ENCODE assay signal across 8 cellular contexts in genomic region chr11:694563-695331, GRCh38. TPM values are rescaled to one million over a fixed set of nuclear protein-coding genes. Genes with fewer than 3 reads are reported as not detected.
DNase-seq lines count a peak whose midpoint lies in the region; ATAC-seq and TF ChIP-seq lines count a peak whose summit lies in the region.

A gene with protein sequence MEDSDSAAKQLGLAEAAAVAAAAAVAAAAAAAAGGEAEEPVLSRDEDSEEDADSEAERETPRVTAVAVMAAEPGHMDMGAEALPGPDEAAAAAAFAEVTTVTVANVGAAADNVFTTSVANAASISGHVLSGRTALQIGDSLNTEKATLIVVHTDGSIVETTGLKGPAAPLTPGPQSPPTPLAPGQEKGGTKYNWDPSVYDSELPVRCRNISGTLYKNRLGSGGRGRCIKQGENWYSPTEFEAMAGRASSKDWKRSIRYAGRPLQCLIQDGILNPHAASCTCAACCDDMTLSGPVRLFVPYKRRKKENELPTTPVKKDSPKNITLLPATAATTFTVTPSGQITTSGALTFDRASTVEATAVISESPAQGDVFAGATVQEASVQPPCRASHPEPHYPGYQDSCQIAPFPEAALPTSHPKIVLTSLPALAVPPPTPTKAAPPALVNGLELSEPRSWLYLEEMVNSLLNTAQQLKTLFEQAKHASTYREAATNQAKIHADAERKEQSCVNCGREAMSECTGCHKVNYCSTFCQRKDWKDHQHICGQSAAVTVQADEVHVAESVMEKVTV (minus strand): TSS chr11:695222. CDS start chr11:695047, 175 bp downstream.

- no peaks in the 10 kb centered on the region for H3K9me3 ChIP-seq in DND-41 (ENCODE audit: insufficient read depth, low read length, severe bottlenecking)
- no peaks in the 10 kb centered on the region for H3K9me3 ChIP-seq in Karpas-422 (ENCODE audit: low read length)

- H2AFZ ChIP-seq in DND-41 (ENCODE audit: low read depth, low read length), result peak within 1 kb of the TSS; percentile 96
- peak within 1 kb of the TSS; percentile 97; the same call in 1 of the 2 replicates for H2AFZ ChIP-seq in Karpas-422 (ENCODE audit: low read length)

- H3K27ac Mint-ChIP-seq in naive B cell, result peak within 1 kb of the TSS; percentile 94 to 98 (median 96)
- H3K27ac Mint-ChIP-seq in stimulated activated memory B cell treated with anti-CD40 and anti-IgM and Interleukin-4, amounts not matched to agents 10 μg/mL and 1 μg/mL and 100 μg/mL, for 72 hours, result peak within 1 kb of the TSS; percentile 100

- peaks cover 30 to 45% (median 40%) of the 10 kb centered on the region in 3 donors for H3K4me1 Mint-ChIP-seq in naive B cell
- peaks cover 52% of the 10 kb centered on the region for H3K4me1 Mint-ChIP-seq in stimulated activated memory B cell treated with anti-CD40 and anti-IgM and Interleukin-4, amounts not matched to agents 10 μg/mL and 1 μg/mL and 100 μg/mL, for 72 hours

- peaks cover 78% of the 10 kb centered on the region for H3K79me2 ChIP-seq in DND-41 (ENCODE audit: insufficient read depth, low read length)
- peaks cover 37% of the 10 kb centered on the region for H3K79me2 ChIP-seq in Karpas-422 (ENCODE audit: low read length)

- TF ChIP-seq CTCF in DND-41 (IDR thresholded peaks at IDR 0.05; ENCODE audit: borderline replicate concordance, extremely low read depth, low read length, poor library complexity, severe bottlenecking), result no peak

- H3K4me2 ChIP-seq in DND-41 (ENCODE audit: insufficient read depth, low read length), result peak within 1 kb of the TSS; percentile 97
- H3K4me2 ChIP-seq in Karpas-422 (ENCODE audit: low read depth, low read length, poor library complexity, severe bottlenecking), result peak within 1 kb of the TSS; percentile 78

- H3K9me2 ChIP-seq in Karpas-422 (replicated peaks; ENCODE audit: insufficient read depth, low read length), result no peaks in the 10 kb centered on the region

- H3K9ac ChIP-seq in DND-41 (ENCODE audit: low read depth, low read length), result peak within 1 kb of the TSS; percentile 93
- H3K9ac ChIP-seq in Karpas-422 (ENCODE audit: low read length), result peak within 1 kb of the TSS; percentile 90

- peaks cover 46% of the 10 kb centered on the region for H3K4me1 ChIP-seq in DND-41 (ENCODE audit: insufficient read depth, low read length)
- H3K4me1 ChIP-seq in Karpas-422 (ENCODE audit: low read length), result peaks cover 40% of the 10 kb centered on the region

- H3K4me3 Mint-ChIP-seq in naive B cell, result peak within 1 kb of the TSS; percentile 91 to 98 (median 94)
- peak within 1 kb of the TSS; percentile 92 for H3K4me3 Mint-ChIP-seq in stimulated activated memory B cell treated with anti-CD40 and anti-IgM and Interleukin-4, amounts not matched to agents 10 μg/mL and 1 μg/mL and 100 μg/mL, for 72 hours

- ATAC-seq in DND-41 (ENCODE audit: insufficient read depth, low read depth) (peak; percentile 87), GM21825 (IDR thresholded peaks at IDR 0.05; ENCODE audit: unreplicated experiment) (peak; percentile 75), naive B cell (ENCODE audit: low read depth in 2 of 2) (peak; percentile 72 to 74)
- peak; percentile 90 for ATAC-seq in stimulated activated memory B cell treated with anti-CD40 and anti-IgM and Interleukin-4, amounts not matched to agents 10 μg/mL and 1 μg/mL and 100 μg/mL, for 72 hours

- peak within 1 kb of the TSS; percentile 95 to 96 for H3K4me3 ChIP-seq in DND-41 (ENCODE audit: low read depth in 1 of 2, low read length in 2 of 2)
- peak within 1 kb of the TSS; percentile 84 for H3K4me3 ChIP-seq in Karpas-422 (ENCODE audit: low read length)

- H3K27ac ChIP-seq in DND-41 (ENCODE audit: low read length) (peak within 1 kb of the TSS; percentile 97), Karpas-422 (ENCODE audit: low read length) (peak within 1 kb of the TSS; percentile 96)

- H3K27me3 Mint-ChIP-seq in naive B cell, result no peaks in the 10 kb centered on the region
- no peaks in the 10 kb centered on the region for H3K27me3 Mint-ChIP-seq in stimulated activated memory B cell treated with anti-CD40 and anti-IgM and Interleukin-4, amounts not matched to agents 10 μg/mL and 1 μg/mL and 100 μg/mL, for 72 hours

- H3K9me3 Mint-ChIP-seq in naive B cell, result no peaks in the 10 kb centered on the region
- H3K9me3 Mint-ChIP-seq in stimulated activated memory B cell treated with anti-CD40 and anti-IgM and Interleukin-4, amounts not matched to agents 10 μg/mL and 1 μg/mL and 100 μg/mL, for 72 hours, result no peaks in the 10 kb centered on the region

- H3K36me3 ChIP-seq in DND-41 (ENCODE audit: insufficient read depth, low read length), result peaks cover 25% of the 10 kb centered on the region
- no peaks in the 10 kb centered on the region for H3K36me3 ChIP-seq in Karpas-422 (ENCODE audit: insufficient read depth, low read length)

- peak; percentile 99 for DNase-seq in DND-41
- peak; percentile 99 for DNase-seq in Karpas-422
- DNase-seq in RKO (ENCODE audit: low spot score), result peak; percentile 96
- peak; percentile 98 to 99 for DNase-seq in activated T-helper 1 cell treated with anti-CD3 and anti-CD28 coated beads, Interleukin-2, amount 50 U/mL, for 16 hours (ENCODE audit: low read depth in 1 of 2, low spot score in 1 of 2)
- peak; percentile 96 for DNase-seq in fibroblast of gingiva (ENCODE audit: low read depth)
- peak; percentile 100 for DNase-seq in naive B cell

- no peaks in the 10 kb centered on the region for H3K36me3 Mint-ChIP-seq in naive B cell
- no peaks in the 10 kb centered on the region for H3K36me3 Mint-ChIP-seq in stimulated activated memory B cell treated with anti-CD40 and anti-IgM and Interleukin-4, amounts not matched to agents 10 μg/mL and 1 μg/mL and 100 μg/mL, for 72 hours

- H3K27me3 ChIP-seq in DND-41 (ENCODE audit: insufficient read depth, low read length, poor library complexity), result no peaks in the 10 kb centered on the region
- no peaks in the 10 kb centered on the region for H3K27me3 ChIP-seq in Karpas-422 (ENCODE audit: low read length)

- H4K20me1 ChIP-seq in DND-41 (ENCODE audit: insufficient read depth, low read length), result peaks cover 32% of the 10 kb centered on the region
- H4K20me1 ChIP-seq in Karpas-422 (ENCODE audit: insufficient read depth, low read depth, low read length), result 0 out of 2 replicates have a peak, but pooled peaks cover 7% of the 10 kb centered on the region

RNA-seq across cellular contexts. Expression of the gene that starts here (rescaled TPM):
- 35.9 and 57.3 TPM in 2 replicates for total RNA-seq in Karpas-422 (2014; rRNA removed; shearing (Covaris generic); ENCODE audit: low replicate concordance)
- 10 to 100 TPM; 16.7 to 39.8 (median 24.7) TPM for polyA plus RNA-seq in naive B cell (ENCODE audit: low read depth in 6 of 6)

Comparison
In these comparisons a context has a peak if more than half of its experiments do, and no peak if none do; other contexts are left out.
1. Peak in every context shown above with its lines: DNase-seq, ATAC-seq, H3K4me3 ChIP-seq and H3K27ac ChIP-seq.